16 cellular contexts compared by ENCODE assay signal in the genomic region with DNA sequence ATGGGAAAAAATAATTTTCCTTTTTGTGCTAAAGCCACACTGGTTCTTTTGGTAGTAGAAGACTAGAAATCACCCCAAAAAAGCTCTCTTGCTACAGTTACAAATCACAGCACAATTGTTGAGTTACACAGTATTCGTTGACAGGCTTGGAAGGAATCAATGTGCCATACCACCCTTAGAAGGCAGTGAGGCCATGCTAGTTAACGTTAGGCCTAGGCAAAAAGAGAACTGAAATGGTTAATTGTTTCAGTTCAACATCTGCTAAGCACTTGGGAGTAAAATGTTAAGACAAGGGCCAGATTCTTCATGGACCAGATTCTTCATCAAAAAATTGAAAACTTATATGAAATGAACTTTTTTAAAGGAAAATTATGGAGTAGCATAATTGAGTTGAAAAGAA.
A peak's percentile ranks its signal among the peaks of the same experiment; 100 is the strongest.
DNase-seq lines count a peak whose midpoint lies in the region; ATAC-seq, FAIRE-seq and TF ChIP-seq lines count a peak whose summit lies in the region.
"Had no signal": no experiment of that assay in that cellular context is flagged by ENCODE, and none has a peak within 500 bp of the region (broad histone marks: within the 10 kb centered on the region; RNA-seq: fewer than 3 reads in every experiment).

No MANE protein-coding gene starts in this region.

- H3K9me1 ChIP-seq in IMR-90 (ENCODE audit: insufficient read depth, low read length): no peaks in the 10 kb centered on the region; the same call in 1 of the 2 replicates
- H3K9me1 ChIP-seq in K562 (ENCODE audit: control insufficient read depth, insufficient read depth, low read length): no peaks in the 10 kb centered on the region

- no peak overlapping the region for H2AK9ac ChIP-seq in IMR-90 (replicated peaks; ENCODE audit: low read depth, low read length, poor library complexity)

- H2AK5ac ChIP-seq in IMR-90 (ENCODE audit: low read depth, low read length): peak overlapping the region; percentile 54; the same call in 1 of the 2 replicates

- no peaks in the 10 kb centered on the region for H3K27me3 Mint-ChIP-seq in endodermal cell (ENCODE audit: insufficient read depth)

- no peak overlapping the region for H3K27ac ChIP-seq in IMR-90 (ENCODE audit: insufficient read depth, low read length)
- H3K27ac ChIP-seq in K562 (ENCODE audit: extremely low read depth, low read depth, low read length): no peak overlapping the region
- H3K27ac ChIP-seq in transverse colon: no peak overlapping the region
- no peak overlapping the region for H3K27ac ChIP-seq in endodermal cell (ENCODE audit: low read depth, low read length)
- H3K27ac ChIP-seq: BLaER1 had no signal

- WGBS in IMR-90 (ENCODE audit: extremely low coverage in 2 of 2, insufficient read length in 1 of 2), 2 experiments: 100% methylated on average over 1 of the region's 2 CpGs; no CpG with 5 or more reads in 1 of the 2 experiments
- WGBS in K562 (ENCODE audit: insufficient coverage, low coverage, missing lambda C conversion rate): 0% methylated on average over 2 of the region's 2 CpGs
- 71% methylated on average over 2 of the region's 2 CpGs; no CpG with 5 or more reads in 1 of the 2 donors for WGBS in transverse colon (ENCODE audit: low coverage in 1 of 2), 2 donors
- 82 to 86% methylated on average over 2 of the region's 2 CpGs for WGBS in endodermal cell (ENCODE audit: insufficient coverage in 1 of 2, insufficient read length in 1 of 2), 2 experiments

- TF ChIP-seq POLR2A in GM12891 (IDR thresholded peaks at IDR 0.05; ENCODE audit: low read depth, low read length): no peak
- no peak for TF ChIP-seq POLR2A in IMR-90 (IDR thresholded peaks at IDR 0.05; ENCODE audit: low read depth, low read length)
- no peak for TF ChIP-seq POLR2A in K562 (conservative IDR thresholded peaks at IDR 0.05)
- TF ChIP-seq POLR2A in transverse colon (IDR thresholded peaks at IDR 0.05): no peak

- POLR2A ChIA-PET in IMR-90 (lab: Charles Lee; ENCODE audit: unreplicated experiment) (no interaction called here), K562 (lab: Yijun Ruan, JAX) (no interaction called here)

- peak; percentile 74 for ATAC-seq in GM21526 (IDR thresholded peaks at IDR 0.05; ENCODE audit: low FRiP score, unreplicated experiment)
- no peak for ATAC-seq in IMR-90 (ENCODE audit: low read depth)
- no peak for ATAC-seq in K562
- ATAC-seq in HG02571 (IDR thresholded peaks at IDR 0.05; ENCODE audit: unreplicated experiment): no peak

- no peak overlapping the region for H3K27ac Mint-ChIP-seq in endodermal cell
- H3K27ac Mint-ChIP-seq: CD14-positive monocyte; CD4-positive, alpha-beta memory T cell had no signal

- peak overlapping the region; percentile 11; the same call in 1 of the 2 replicates for H3K4ac ChIP-seq in IMR-90 (ENCODE audit: low read depth, low read length)

- dilution Hi-C loops in IMR-90 (cut with HindIII; ENCODE audit: low sequenced_read_pairs, unreplicated experiment): no loop called here

- TF ChIP-seq CTCF in IMR-90 (conservative IDR thresholded peaks at IDR 0.05; ENCODE audit: low read depth, low read length) (no peak), K562 (IDR thresholded peaks at IDR 0.05 in 2 of 3, conservative IDR thresholded peaks at IDR 0.05 in 1 of 3; ENCODE audit: insufficient read depth in 2 of 3, low read depth in 1 of 3, low read length in 3 of 3) (no peak), transverse colon (IDR thresholded peaks at IDR 0.05) (no peak), endodermal cell (conservative IDR thresholded peaks at IDR 0.05) (no peak)

- DNase-seq in GM12891 (ENCODE audit: insufficient read length, low spot score) (no peak), IMR-90 (no peak), K562 (ENCODE audit: extremely low read depth in 1 of 4, low spot score in 3 of 4) (no peak), transverse colon (no peak), endodermal cell (no peak)
- DNase-seq: 8988T; CD4-positive, alpha-beta memory T cell; DMS153; DMS79; GDM1; GOT3; H7 had no signal

- TF ChIP-seq RAD21 in IMR-90 (IDR thresholded peaks at IDR 0.05; ENCODE audit: low read length): no peak
- TF ChIP-seq RAD21 in K562 (CRISPR knock-in tag; conservative IDR thresholded peaks at IDR 0.05 in 1 of 2, IDR thresholded peaks at IDR 0.05 in 1 of 2): no peak

- no peak overlapping the region; the same call in 2 of the 3 replicates for H2BK15ac ChIP-seq in IMR-90 (ENCODE audit: low read depth, low read length)

- no peak for TF ChIP-seq EP300 in K562 (IDR thresholded peaks at IDR 0.05; ENCODE audit: low read length)
- no peak for TF ChIP-seq EP300 in transverse colon (IDR thresholded peaks at IDR 0.05; ENCODE audit: low read depth)

- H3K4me2 ChIP-seq in IMR-90 (ENCODE audit: low read depth, low read length): no peak overlapping the region
- no peak overlapping the region for H3K4me2 ChIP-seq in K562 (ENCODE audit: insufficient read depth, low read length)
- H3K4me2 ChIP-seq: BLaER1 had no signal

- FAIRE-seq in GM12891 (lab: Jason Lieb, UNC) (no peak), K562 (lab: Jason Lieb, UNC) (peak; percentile 6)

- no peak overlapping the region for H2BK5ac ChIP-seq in IMR-90 (ENCODE audit: low read depth, low read length, poor library complexity, severe bottlenecking)

- intact Hi-C loops in IMR-90 (cut with micrococcal nuclease): loop anchor here (5.0 kb wide), 1 partner anchor 324 kb away; no protein-coding TSS in a partner anchor
- intact Hi-C loops in K562 (cut with micrococcal nuclease): no loop called here
- intact Hi-C loops in transverse colon (cut with DNase I; ENCODE audit: low total_unique reads): no loop called here

- 0 out of 2 replicates have a peak overlapping the region, but pooled peaks have one; percentile 5 for H4K91ac ChIP-seq in IMR-90 (ENCODE audit: insufficient read depth, low read depth, low read length)

- in situ Hi-C loops in IMR-90 (cut with MboI; ENCODE audit: low sequenced_read_pairs) (no loop called here), K562 (cut with MboI) (no loop called here), transverse colon (cut with MboI; ENCODE audit: low pct_ligation_motif_present in 1 of 4, low pct_unique_long_range_greater_than_20kb in 1 of 4, low sequenced_read_pairs in 3 of 4) (no loop called here)

- H3K23ac ChIP-seq in IMR-90 (ENCODE audit: low read depth, low read length): no peak overlapping the region

- peak overlapping the region; percentile 83; the same call in 1 of the 2 replicates for H3K18ac ChIP-seq in IMR-90 (ENCODE audit: low read depth, low read length)

- H3K4me1 Mint-ChIP-seq in endodermal cell: no peaks in the 10 kb centered on the region

- H3K4me1 ChIP-seq in IMR-90 (ENCODE audit: control insufficient read depth, insufficient read depth, low read length) (peaks cover 7% of the 10 kb centered on the region), K562 (replicated peaks in 1 of 2; ENCODE audit: control insufficient read depth in 2 of 2, insufficient read depth in 2 of 2, low read length in 2 of 2) (no peaks in the 10 kb centered on the region), transverse colon (no peaks in the 10 kb centered on the region), endodermal cell (ENCODE audit: control insufficient read depth, insufficient read depth, low read length) (no peaks in the 10 kb centered on the region)

- H3K56ac ChIP-seq in IMR-90 (ENCODE audit: extremely low read depth, insufficient read depth, low read length): no peak overlapping the region

- H3K27me3 ChIP-seq in IMR-90 (ENCODE audit: control insufficient read depth, insufficient read depth, low read length) (no peaks in the 10 kb centered on the region), K562 (ENCODE audit: control insufficient read depth in 2 of 2, insufficient read depth in 2 of 2, low read length in 2 of 2) (no peaks in the 10 kb centered on the region), transverse colon (no peaks in the 10 kb centered on the region), endodermal cell (ENCODE audit: control insufficient read depth, insufficient read depth, low read length, poor library complexity, severe bottlenecking) (no peaks in the 10 kb centered on the region)
- H3K27me3 ChIP-seq: BLaER1 had no signal

- H3K9ac ChIP-seq in IMR-90 (ENCODE audit: low read depth, low read length) (no peak overlapping the region), K562 (ENCODE audit: insufficient read depth in 1 of 2, low read depth in 2 of 2, low read length in 2 of 2) (no peak overlapping the region), endodermal cell (ENCODE audit: extremely low read depth, low read length, poor library complexity, severe bottlenecking) (no peak overlapping the region)
- H3K9ac ChIP-seq: BLaER1 had no signal

- peak overlapping the region; percentile 33 for H2BK120ac ChIP-seq in IMR-90 (ENCODE audit: low read depth, low read length)

- no TSS peak for BruUV-seq in IMR-90 (replicated peaks; lab: Mats Ljungman, UMichigan)
- no TSS peak for BruUV-seq in K562 (replicated peaks; lab: Mats Ljungman, UMichigan)

- H4K5ac ChIP-seq in IMR-90 (ENCODE audit: low read depth, low read length): peak overlapping the region; percentile 72; the same call in 1 of the 2 replicates

- no peaks in the 10 kb centered on the region for H3K9me3 ChIP-seq in IMR-90 (ENCODE audit: control insufficient read depth, insufficient read depth, low read length)
- H3K9me3 ChIP-seq in K562 (replicated peaks; ENCODE audit: control insufficient read depth, insufficient read depth, low read depth, low read length): no peaks in the 10 kb centered on the region
- H3K9me3 ChIP-seq in transverse colon: no peaks in the 10 kb centered on the region
- H3K9me3 ChIP-seq in endodermal cell (ENCODE audit: control insufficient read depth, low read length): peaks cover 5% of the 10 kb centered on the region
- H3K9me3 ChIP-seq: BLaER1 had no signal

- no peaks in the 10 kb centered on the region for H3K79me2 ChIP-seq in K562 (ENCODE audit: control insufficient read depth, insufficient read depth, low read length)

- H3K36me3 Mint-ChIP-seq in endodermal cell (ENCODE audit: low read depth): no peaks in the 10 kb centered on the region
- H3K36me3 Mint-ChIP-seq: CD14-positive monocyte; CD4-positive, alpha-beta memory T cell had no signal

- peak overlapping the region; percentile 42; the same call in 1 of the 2 replicates for H2BK20ac ChIP-seq in IMR-90 (ENCODE audit: low read depth, low read length)

- H3K4me3 ChIP-seq in IMR-90 (ENCODE audit: insufficient read depth, low read depth, low read length) (no peak overlapping the region), K562 (no peak overlapping the region), transverse colon (no peak overlapping the region), endodermal cell (ENCODE audit: low read length) (no peak overlapping the region)
- H3K4me3 ChIP-seq: BLaER1 had no signal

- peaks cover 2% of the 10 kb centered on the region for H3K9me3 Mint-ChIP-seq in endodermal cell

- H3K4me3 Mint-ChIP-seq in endodermal cell: no peak overlapping the region
- H3K4me3 Mint-ChIP-seq: CD14-positive monocyte; CD4-positive, alpha-beta memory T cell had no signal

- no peaks in the 10 kb centered on the region for H4K20me1 ChIP-seq in IMR-90 (ENCODE audit: insufficient read depth, low read length)
- no peaks in the 10 kb centered on the region for H4K20me1 ChIP-seq in K562 (replicated peaks; ENCODE audit: control insufficient read depth, insufficient read depth, low read length)
- H4K20me1 ChIP-seq: BLaER1 had no signal

- CTCF ChIA-PET in IMR-90 (lab: Yijun Ruan, JAX): no interaction called here
- CTCF ChIA-PET in K562 (lab: Yijun Ruan, JAX; ENCODE audit: low intra/inter-chr PET ratio): no interaction called here

- H4K8ac ChIP-seq in IMR-90 (ENCODE audit: low read depth in 2 of 2, low read length in 2 of 2): peak overlapping the region in 1 of 2 experiments; percentile 41; a peak in 1 of 4 replicates

- H3K36me3 ChIP-seq in IMR-90 (ENCODE audit: control insufficient read depth, insufficient read depth, low read length): no peaks in the 10 kb centered on the region
- no peaks in the 10 kb centered on the region for H3K36me3 ChIP-seq in K562 (ENCODE audit: control insufficient read depth, insufficient read depth, low read length)
- no peaks in the 10 kb centered on the region for H3K36me3 ChIP-seq in transverse colon
- no peaks in the 10 kb centered on the region for H3K36me3 ChIP-seq in endodermal cell (ENCODE audit: control insufficient read depth, insufficient read depth, low read length)
- H3K36me3 ChIP-seq: BLaER1 had no signal

- H2AFZ ChIP-seq in IMR-90 (replicated peaks; ENCODE audit: low read length, poor library complexity): no peak overlapping the region
- no peak overlapping the region for H2AFZ ChIP-seq in K562 (ENCODE audit: low read depth, low read length)

- H3K79me1 ChIP-seq in IMR-90 (ENCODE audit: low read depth in 1 of 2, low read length in 2 of 2): no peaks in the 10 kb centered on the region

- H3K14ac ChIP-seq in IMR-90 (replicated peaks; ENCODE audit: low read depth, low read length): no peak overlapping the region
